Comparison of ENCODE assay signal across 14 cellular contexts in genomic region chrX:19865567-19866363, GRCh38. TPM values are rescaled to one million over a fixed set of nuclear protein-coding genes. Genes with fewer than 3 reads are reported as not detected.
DNase-seq lines count a peak whose midpoint lies in the region; ATAC-seq and TF ChIP-seq lines count a peak whose summit lies in the region.
"Had no signal": no experiment of that assay in that cellular context is flagged by ENCODE, and none has a peak within 500 bp of the region (broad histone marks: within the 10 kb centered on the region; RNA-seq: fewer than 3 reads in every experiment).

No MANE protein-coding gene starts in this region.

- no peaks in the 10 kb centered on the region for H3K9me3 ChIP-seq in CD8-positive, alpha-beta T cell (ENCODE audit: low read length)
- H3K9me3 ChIP-seq in Karpas-422 (ENCODE audit: low read length) (no peaks in the 10 kb centered on the region), A673 (ENCODE audit: low read depth, low read length, poor library complexity, severe bottlenecking) (no peaks in the 10 kb centered on the region)

- H2AFZ ChIP-seq in Karpas-422 (ENCODE audit: low read length), result no peak overlapping the region

- H3K9ac ChIP-seq in Karpas-422 (ENCODE audit: low read length), result peak overlapping the region; percentile 47

- no peaks in the 10 kb centered on the region for H3K27me3 ChIP-seq in CD8-positive, alpha-beta T cell (ENCODE audit: insufficient read depth, low read length)
- no peaks in the 10 kb centered on the region for H3K27me3 ChIP-seq in Karpas-422 (ENCODE audit: low read length)
- H3K27me3 ChIP-seq in A673 (replicated peaks; ENCODE audit: insufficient read depth, low read depth, low read length, poor library complexity), result peaks cover 7% of the 10 kb centered on the region

- H3K4me2 ChIP-seq in Karpas-422 (ENCODE audit: low read depth, low read length, poor library complexity, severe bottlenecking), result peak overlapping the region; percentile 74

- no peak for TF ChIP-seq CTCF in CD8-positive, alpha-beta T cell (IDR thresholded peaks at IDR 0.05)
- no peak for TF ChIP-seq CTCF in activated CD8-positive, alpha-beta T cell treated with anti-CD3 and anti-CD28 coated beads for 36 hours (IDR thresholded peaks at IDR 0.05)
- no peak for TF ChIP-seq CTCF in A673 (conservative IDR thresholded peaks at IDR 0.05; ENCODE audit: low read depth, low read length)

- H3K9me2 ChIP-seq in Karpas-422 (replicated peaks; ENCODE audit: insufficient read depth, low read length), result no peaks in the 10 kb centered on the region

- DNase-seq in CD8-positive, alpha-beta T cell, result no peak
- DNase-seq in Karpas-422 (peak; percentile 63), midbrain (lab: John Stamatoyannopoulos, UW) (peak; percentile 11), iPS-NIHi11 (ENCODE audit: low spot score) (no peak), A673 (ENCODE audit: low spot score) (no peak)
- DNase-seq in activated CD8-positive, alpha-beta T cell treated with anti-CD3 and anti-CD28 coated beads for 36 hours, result no peak
- no peak for DNase-seq in activated effector memory CD4-positive, alpha-beta T cell treated with Interleukin-2 at 50 U/mL for 16 hours
- DNase-seq: endodermal cell, hippocampal formation, NCI-H2081 treated with DMSO at 0.1 percent for 48 hours had no signal

- CTCF ChIA-PET in CD8-positive, alpha-beta T cell (lab: Charles Lee), result interaction anchor here (1.4 kb wide), 1 partner anchor 125 kb away, joined by 3 read pairs; no protein-coding TSS in a partner anchor
- CTCF ChIA-PET in activated CD8-positive, alpha-beta T cell treated with anti-CD3 and anti-CD28 coated beads for 36 hours (lab: Charles Lee), result interaction anchor here (1.1 kb wide), 1 partner anchor 26 kb away, joined by 3 read pairs; no protein-coding TSS in a partner anchor
- CTCF ChIA-PET in A673 (lab: Charles Lee), result no interaction called here

- H3K79me2 ChIP-seq in Karpas-422 (ENCODE audit: low read length), result peaks cover 69% of the 10 kb centered on the region

- no peaks in the 10 kb centered on the region for H3K36me3 ChIP-seq in CD8-positive, alpha-beta T cell (ENCODE audit: insufficient read depth, low read length)
- H3K36me3 ChIP-seq in Karpas-422 (ENCODE audit: insufficient read depth, low read length) (no peaks in the 10 kb centered on the region), A673 (ENCODE audit: insufficient read depth, low read length, poor library complexity, severe bottlenecking) (no peaks in the 10 kb centered on the region)

- no peaks in the 10 kb centered on the region; the same call in 1 of the 2 replicates for H4K20me1 ChIP-seq in Karpas-422 (ENCODE audit: insufficient read depth, low read depth, low read length)

- H3K4me3 Mint-ChIP-seq in CD8-positive, alpha-beta T cell, result no peak overlapping the region
- H3K4me3 Mint-ChIP-seq in activated CD8-positive, alpha-beta T cell treated with anti-CD3 and anti-CD28 coated beads for 36 hours, result no peak overlapping the region
- H3K4me3 Mint-ChIP-seq: endodermal cell, neural crest cell had no signal

- no peaks in the 10 kb centered on the region for H3K9me3 Mint-ChIP-seq in CD8-positive, alpha-beta T cell
- H3K9me3 Mint-ChIP-seq in activated CD8-positive, alpha-beta T cell treated with anti-CD3 and anti-CD28 coated beads for 36 hours, result no peaks in the 10 kb centered on the region

- no peaks in the 10 kb centered on the region for H3K36me3 Mint-ChIP-seq in CD8-positive, alpha-beta T cell
- H3K36me3 Mint-ChIP-seq in activated CD8-positive, alpha-beta T cell treated with anti-CD3 and anti-CD28 coated beads for 36 hours (ENCODE audit: low read depth), result peaks cover 12% of the 10 kb centered on the region

- H3K4me3 ChIP-seq in CD8-positive, alpha-beta T cell (ENCODE audit: low read depth, low read length), result no peak overlapping the region
- peak overlapping the region; percentile 53; the same call in 1 of the 2 replicates for H3K4me3 ChIP-seq in Karpas-422 (ENCODE audit: low read length)
- H3K4me3 ChIP-seq in A673 (ENCODE audit: low read depth, low read length, poor library complexity, severe bottlenecking), result no peak overlapping the region

- peak overlapping the region; percentile 5 for H3K27ac Mint-ChIP-seq in CD8-positive, alpha-beta T cell
- peak overlapping the region; percentile 38 for H3K27ac Mint-ChIP-seq in activated CD8-positive, alpha-beta T cell treated with anti-CD3 and anti-CD28 coated beads for 36 hours
- H3K27ac Mint-ChIP-seq: endodermal cell had no signal

- no peak overlapping the region for H3K27ac ChIP-seq in CD8-positive, alpha-beta T cell (ENCODE audit: low read depth, low read length)
- H3K27ac ChIP-seq in Karpas-422 (ENCODE audit: low read length), result peak overlapping the region; percentile 96
- no peak overlapping the region for H3K27ac ChIP-seq in A673 (ENCODE audit: low read depth, low read length, poor library complexity, severe bottlenecking)

- no peaks in the 10 kb centered on the region for H3K27me3 Mint-ChIP-seq in CD8-positive, alpha-beta T cell (ENCODE audit: low read depth)
- no peaks in the 10 kb centered on the region for H3K27me3 Mint-ChIP-seq in activated CD8-positive, alpha-beta T cell treated with anti-CD3 and anti-CD28 coated beads for 36 hours

- intact Hi-C loops in CD8-positive, alpha-beta T cell (cut with DNase I, micrococcal nuclease), result loop anchor here in 1 of 2 experiments (5.0 kb wide), 1 partner anchor 38 kb away; no protein-coding TSS in a partner anchor
- intact Hi-C loops in activated CD8-positive, alpha-beta T cell treated with anti-CD3 and anti-CD28 coated beads for 36 hours (cut with micrococcal nuclease), result no loop called here
- intact Hi-C loops in A673 (cut with micrococcal nuclease; ENCODE audit: unreplicated experiment), result no loop called here

- H3K4me1 Mint-ChIP-seq in CD8-positive, alpha-beta T cell (ENCODE audit: low read depth), result peaks cover 68% of the 10 kb centered on the region
- peaks cover 65% of the 10 kb centered on the region for H3K4me1 Mint-ChIP-seq in activated CD8-positive, alpha-beta T cell treated with anti-CD3 and anti-CD28 coated beads for 36 hours (ENCODE audit: low read depth)

- peaks cover 40% of the 10 kb centered on the region for H3K4me1 ChIP-seq in CD8-positive, alpha-beta T cell (ENCODE audit: insufficient read depth, low read length)
- H3K4me1 ChIP-seq in Karpas-422 (ENCODE audit: low read length) (peaks cover 95% of the 10 kb centered on the region), A673 (ENCODE audit: insufficient read depth, low read length, poor library complexity, severe bottlenecking) (peaks cover 12% of the 10 kb centered on the region)

- BruUV-seq in A673 (replicated peaks; lab: Mats Ljungman, UMichigan), result no TSS peak

- POLR2A ChIA-PET in CD8-positive, alpha-beta T cell (lab: Charles Lee), result no interaction called here
- POLR2A ChIA-PET in activated CD8-positive, alpha-beta T cell treated with anti-CD3 and anti-CD28 coated beads for 36 hours (lab: Charles Lee), result interaction anchor here (1.0 kb wide), 1 partner anchor 108 kb away, joined by 3 read pairs; no protein-coding TSS in a partner anchor
- POLR2A ChIA-PET in A673 (lab: Charles Lee; ENCODE audit: low non-redundant PET), result no interaction called here

- ATAC-seq in CD8-positive, alpha-beta T cell, result no peak
- ATAC-seq in activated CD8-positive, alpha-beta T cell treated with anti-CD3 and anti-CD28 coated beads for 36 hours, result no peak
- ATAC-seq in HG03025 (IDR thresholded peaks at IDR 0.05; ENCODE audit: low FRiP score, unreplicated experiment), result no peak
- ATAC-seq: HCT116, SK-N-SH treated with all-trans-retinoic acid at 6 μM for 48 hours had no signal

RNA-seq across cellular contexts. Expression of gene SH3KBP1, which starts 21.6 kb away (rescaled TPM):
- total RNA-seq in CD8-positive, alpha-beta T cell, result 10 to 100 TPM; 53.5 to 60.6 TPM
- 72.0 and 79.6 TPM in 2 replicates for total RNA-seq in Karpas-422 (2014; rRNA removed; shearing (Covaris generic); ENCODE audit: low replicate concordance)
- total RNA-seq in activated CD8-positive, alpha-beta T cell treated with anti-CD3 and anti-CD28 coated beads for 36 hours, result 10 to 100 TPM; 80.9 to 86.9 TPM
- 10.1 and 10.2 TPM in 2 replicates for total RNA-seq in A673 (2021)

Comparison
In these comparisons a context has a peak if more than half of its experiments do, and no peak if none do; other contexts are left out.
1. DNase-seq: peak in Karpas-422 (single experiment) and midbrain (single experiment); none in CD8-positive, alpha-beta T cell (0 of 7), activated CD8-positive, alpha-beta T cell treated with anti-CD3 and anti-CD28 coated beads for 36 hours (single experiment), iPS-NIHi11 (single experiment), activated effector memory CD4-positive, alpha-beta T cell treated with Interleukin-2 at 50 U/mL for 16 hours (single experiment) and A673 (single experiment).